Comparison of ENCODE assay signal across 8 cellular contexts in the genomic region with DNA sequence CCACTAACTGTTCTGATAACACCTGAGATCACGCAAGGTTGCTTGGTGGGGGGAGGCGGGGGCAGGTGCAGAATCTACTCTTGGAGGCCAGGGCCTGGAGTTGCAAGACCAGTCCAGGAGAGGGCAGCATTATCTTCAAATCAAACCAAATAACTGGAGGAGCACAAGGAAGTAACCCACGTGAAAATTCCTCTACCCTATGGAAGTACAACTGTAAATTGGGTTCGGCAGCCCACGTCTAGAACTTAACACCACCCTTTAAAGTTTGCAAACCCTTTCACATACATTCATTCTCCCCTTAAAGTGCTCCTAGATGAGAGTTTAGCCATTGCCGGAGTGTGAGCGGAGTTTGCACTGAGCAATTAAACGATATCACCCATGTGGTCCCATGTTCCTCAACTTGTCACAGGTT. TPM values are rescaled to one million over a fixed set of nuclear protein-coding genes. Genes with fewer than 3 reads are reported as not detected.
DNase-seq lines count a peak whose midpoint lies in the region; ATAC-seq and TF ChIP-seq lines count a peak whose summit lies in the region.

No MANE protein-coding gene starts in this region.

- intact Hi-C loops in adrenal gland (cut with DNase I), result loop anchor here (5.0 kb wide), 2 partner anchors 71 to 76 kb away; partner anchors contain the start of gene GPBAR1 (in 1 of the 2)
- intact Hi-C loops in left ventricle myocardium superior (cut with micrococcal nuclease), result no loop called here
- intact Hi-C loops in aorta (cut with DNase I), result loop anchor here (5.0 to 10.0 kb wide), 4 partner anchors 71 to 281 kb away; partner anchors contain the start of gene CTDSP1 (in 1 of the 2)

- no peak overlapping the region for H3K27ac ChIP-seq in adrenal gland
- no peak overlapping the region for H3K27ac ChIP-seq in aorta (ENCODE audit: low read depth in 1 of 2, low read length in 2 of 2)

- no peaks in the 10 kb centered on the region for H3K27me3 ChIP-seq in adrenal gland
- no peaks in the 10 kb centered on the region for H3K27me3 ChIP-seq in aorta (ENCODE audit: control insufficient read depth in 1 of 2, insufficient read depth in 2 of 2, low read length in 1 of 2)

- TF ChIP-seq CTCF in adrenal gland (IDR thresholded peaks at IDR 0.05), result peak; percentile 78 to 83 (median 82)
- TF ChIP-seq CTCF in retinal pigment epithelial cell (conservative IDR thresholded peaks at IDR 0.05; ENCODE audit: low read depth, low read length), result peak; percentile 84

- WGBS in adrenal gland, 4 donors, result 28 to 37% (median 33%) methylated on average over 8 of the region's 8 CpGs
- 38 to 40% methylated on average over 8 of the region's 8 CpGs for WGBS in aorta, 2 donors

- DNase-seq in AG08395 (ENCODE audit: low spot score), result peak; percentile 80
- peak; percentile 29 for DNase-seq in NCI-H1092 treated with DMSO at 0.1 percent for 48 hours (lab: John Stamatoyannopoulos, UW)
- peak; percentile 81 for DNase-seq in SW480 (ENCODE audit: low spot score)
- DNase-seq in adrenal gland, result peak; percentile 56 to 86 (median 68)
- peak; percentile 57 for DNase-seq in left ventricle myocardium superior
- DNase-seq in retinal pigment epithelial cell (ENCODE audit: low read depth), result no peak
- peak; percentile 70 to 83 for DNase-seq in aorta

- no peak for TF ChIP-seq POLR2A in adrenal gland (IDR thresholded peaks at IDR 0.05)

- H3K9me3 ChIP-seq in adrenal gland (replicated peaks in 1 of 3) (no peaks in the 10 kb centered on the region), aorta (ENCODE audit: control insufficient read depth, low read length) (no peaks in the 10 kb centered on the region)

- no peaks in the 10 kb centered on the region for H3K36me3 ChIP-seq in adrenal gland (replicated peaks in 1 of 2)
- H3K36me3 ChIP-seq in aorta (ENCODE audit: control insufficient read depth in 1 of 2, insufficient read depth in 2 of 2, low read length in 1 of 2), result no peaks in the 10 kb centered on the region

- H3K4me3 ChIP-seq in adrenal gland (no peak overlapping the region), retinal pigment epithelial cell (ENCODE audit: low read length) (no peak overlapping the region), aorta (ENCODE audit: low read length in 2 of 2) (no peak overlapping the region)

- peak; percentile 69 for ATAC-seq in GM19351 (IDR thresholded peaks at IDR 0.05; ENCODE audit: unreplicated experiment)
- ATAC-seq in left ventricle myocardium superior, result peak; percentile 95
- ATAC-seq in aorta (ENCODE audit: low FRiP score), result peak; percentile 89

- no peaks in the 10 kb centered on the region for H3K4me1 ChIP-seq in adrenal gland (replicated peaks in 1 of 2)
- peaks cover 0 to 3% of the 10 kb centered on the region in 2 donors for H3K4me1 ChIP-seq in aorta (ENCODE audit: control insufficient read depth in 1 of 2, insufficient read depth in 2 of 2, low read length in 2 of 2)

RNA-seq across cellular contexts. Expression of gene CXCR1, which starts 19.6 kb away (rescaled TPM):
- total RNA-seq in adrenal gland (under 1 TPM in 6 of 8 donors, not detected in 2; 0.07 to 0.68 (median 0.15) TPM), left ventricle myocardium superior (0.69 TPM), aorta (1 to 10 TPM; 1.8 to 3.5 TPM)
- polyA plus RNA-seq in adrenal gland (under 1 TPM; 0.07 to 0.24 (median 0.20) TPM), aorta (under 1 TPM; 0.20 to 0.63 TPM)

RNA-seq across cellular contexts. Expression of gene ARPC2, which starts 30.6 kb away (rescaled TPM):
- total RNA-seq in adrenal gland (100 to 1,000 TPM; 122 to 254 (median 193) TPM), left ventricle myocardium superior (139 TPM), aorta (100 to 1,000 TPM; 351 to 367 TPM)
- polyA plus RNA-seq in adrenal gland (100 to 1,000 TPM in 2 of 3 donors, 10 to 100 TPM in 1; 93.5 to 284 (median 118) TPM), aorta (100 to 1,000 TPM; 297 to 467 TPM)
